8 cellular contexts compared by ENCODE assay signal in genomic region chr7:149414745-149415390, GRCh38. TPM values are rescaled to one million over a fixed set of nuclear protein-coding genes. Genes with fewer than 3 reads are reported as not detected.
DNase-seq lines count a peak whose midpoint lies in the region; ATAC-seq and TF ChIP-seq lines count a peak whose summit lies in the region.

No MANE protein-coding gene starts in this region.

- H3K4me1 ChIP-seq in SK-N-SH (ENCODE audit: control insufficient read depth in 1 of 2, insufficient read depth in 2 of 2, low read depth in 1 of 2, low read length in 1 of 2) = no peaks in the 10 kb centered on the region

- peak overlapping the region; percentile 78 for H3K4me3 Mint-ChIP-seq in CD4-positive, alpha-beta T cell
- H3K4me3 Mint-ChIP-seq in endothelial cell (ENCODE audit: unreplicated experiment) = peak overlapping the region; percentile 91

- H2AFZ ChIP-seq in SK-N-SH (ENCODE audit: low read depth) = no peak overlapping the region

- peak; percentile 16 to 67 (median 34) for DNase-seq in CD4-positive, alpha-beta T cell
- DNase-seq in activated CD4-positive, alpha-beta T cell treated with anti-CD3 and anti-CD28 coated beads, Interleukin-2, amount 50 U/mL, for 4 hours = peak; percentile 29 to 31
- peak; percentile 75 for DNase-seq in endothelial cell (ENCODE audit: low spot score)
- DNase-seq in midbrain (lab: John Stamatoyannopoulos, UW) = peak; percentile 50
- DNase-seq in stimulated activated CD8-positive, alpha-beta memory T cell treated with anti-CD3 and anti-CD28 coated beads, Interleukin-7, amount 100 ng/mL, for 48 hours (ENCODE audit: extremely low read depth in 1 of 2, low read depth in 1 of 2) = peak; percentile 9 to 54
- DNase-seq in SK-N-SH = no peak
- no peak for DNase-seq in NCI-H1048 (lab: John Stamatoyannopoulos, UW)

- no peak overlapping the region for H3K9ac ChIP-seq in SK-N-SH

- H3K79me2 ChIP-seq in SK-N-SH (ENCODE audit: insufficient read depth) = no peaks in the 10 kb centered on the region

- no peaks in the 10 kb centered on the region for H3F3A ChIP-seq in SK-N-SH (replicated peaks; ENCODE audit: insufficient read depth)

- H3K4me3 ChIP-seq in SK-N-SH (ENCODE audit: low read depth in 2 of 2, low read length in 1 of 2) = no peak overlapping the region

- WGBS in SK-N-SH (ENCODE audit: low lambda C conversion rate) = 51% methylated on average over 36 of the region's 36 CpGs

- H3K27ac Mint-ChIP-seq in CD4-positive, alpha-beta T cell = peak overlapping the region; percentile 80
- peak overlapping the region; percentile 53 for H3K27ac Mint-ChIP-seq in endothelial cell (ENCODE audit: unreplicated experiment)

- peak; percentile 59 for ATAC-seq in CD4-positive, alpha-beta T cell (ENCODE audit: poor library complexity)
- ATAC-seq in GM18505 (IDR thresholded peaks at IDR 0.05; ENCODE audit: unreplicated experiment) = no peak

- peaks cover 15% of the 10 kb centered on the region for H3K27me3 ChIP-seq in CD4-positive, alpha-beta T cell (ENCODE audit: control insufficient read depth, insufficient read depth, low read length)
- H3K27me3 ChIP-seq in SK-N-SH (ENCODE audit: insufficient read depth) = no peaks in the 10 kb centered on the region

- H3K27me3 Mint-ChIP-seq in CD4-positive, alpha-beta T cell = peaks cover 51% of the 10 kb centered on the region
- peaks cover 7% of the 10 kb centered on the region for H3K27me3 Mint-ChIP-seq in endothelial cell (ENCODE audit: unreplicated experiment)

- no peaks in the 10 kb centered on the region for H3K36me3 ChIP-seq in SK-N-SH (replicated peaks in 1 of 2; ENCODE audit: control insufficient read depth in 1 of 2, insufficient read depth in 2 of 2, low read length in 1 of 2)

- TF ChIP-seq RAD21 in SK-N-SH (IDR thresholded peaks at IDR 0.05; ENCODE audit: low read length) = no peak

- no peak overlapping the region for H3K4me2 ChIP-seq in SK-N-SH

- H3K9me3 Mint-ChIP-seq in CD4-positive, alpha-beta T cell = no peaks in the 10 kb centered on the region
- no peaks in the 10 kb centered on the region for H3K9me3 Mint-ChIP-seq in endothelial cell (ENCODE audit: unreplicated experiment)

- no peaks in the 10 kb centered on the region for H3K9me3 ChIP-seq in CD4-positive, alpha-beta T cell (ENCODE audit: control insufficient read depth, low read length)
- H3K9me3 ChIP-seq in SK-N-SH = no peaks in the 10 kb centered on the region

- no peak for TF ChIP-seq POLR2A in GM18505 (IDR thresholded peaks at IDR 0.05; ENCODE audit: borderline replicate concordance, extremely low read depth, insufficient read depth, insufficient read length)

- no peaks in the 10 kb centered on the region for H3K9me2 ChIP-seq in SK-N-SH

- peaks cover 19% of the 10 kb centered on the region for H3K4me1 Mint-ChIP-seq in CD4-positive, alpha-beta T cell (ENCODE audit: low read depth)
- peaks cover 9% of the 10 kb centered on the region for H3K4me1 Mint-ChIP-seq in endothelial cell (ENCODE audit: unreplicated experiment)

- POLR2A ChIA-PET in CD4-positive, alpha-beta T cell (lab: Charles Lee) = no interaction called here
- POLR2A ChIA-PET in SK-N-SH (lab: Yijun Ruan, JAX) = no interaction called here

- no peak overlapping the region for H3K27ac ChIP-seq in CD4-positive, alpha-beta T cell (ENCODE audit: low read depth, low read length)
- no peak overlapping the region for H3K27ac ChIP-seq in SK-N-SH (ENCODE audit: low read depth in 2 of 2, low read length in 1 of 2)

- CTCF ChIA-PET in CD4-positive, alpha-beta T cell (lab: Charles Lee) = interaction anchor here (1.1 kb wide), 1 partner anchor 8 kb away, joined by 3 read pairs; no protein-coding TSS in a partner anchor
- CTCF ChIA-PET in SK-N-SH (lab: Yijun Ruan, JAX) = interaction anchor here (1.3 kb wide), 1 partner anchor 9 kb away, joined by 3 read pairs; no protein-coding TSS in a partner anchor

- no peaks in the 10 kb centered on the region for H3K36me3 Mint-ChIP-seq in CD4-positive, alpha-beta T cell (ENCODE audit: low read depth)
- H3K36me3 Mint-ChIP-seq in endothelial cell (ENCODE audit: low read depth, unreplicated experiment) = no peaks in the 10 kb centered on the region

- TF ChIP-seq EP300 in SK-N-SH (IDR thresholded peaks at IDR 0.05; ENCODE audit: borderline replicate concordance in 1 of 2, low read depth in 1 of 2, low read length in 1 of 2) = no peak

- TF ChIP-seq CTCF in CD4-positive, alpha-beta T cell (IDR thresholded peaks at IDR 0.05) = no peak
- TF ChIP-seq CTCF in endothelial cell (IDR thresholded peaks at IDR 0.05; ENCODE audit: unreplicated experiment) = no peak
- TF ChIP-seq CTCF in SK-N-SH (IDR thresholded peaks at IDR 0.05) = no peak

- intact Hi-C loops in CD4-positive, alpha-beta T cell (cut with DNase I, micrococcal nuclease) = no loop called here

- H4K20me1 ChIP-seq in SK-N-SH (ENCODE audit: insufficient read depth) = no peaks in the 10 kb centered on the region

TF ChIP-seq in SK-N-SH, 30 proteins besides CTCF, POLR2A, EP300 and RAD21:
- no peak for TF ChIP-seq TCF12 (IDR thresholded peaks at IDR 0.05)
- TF ChIP-seq, protein P1, sequence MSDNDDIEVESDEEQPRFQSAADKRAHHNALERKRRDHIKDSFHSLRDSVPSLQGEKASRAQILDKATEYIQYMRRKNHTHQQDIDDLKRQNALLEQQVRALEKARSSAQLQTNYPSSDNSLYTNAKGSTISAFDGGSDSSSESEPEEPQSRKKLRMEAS (IDR thresholded peaks at IDR 0.05; ENCODE audit: low read depth) = no peak
- no peak for TF ChIP-seq PBX3 (IDR thresholded peaks at IDR 0.05)
- TF ChIP-seq FOSL2 (IDR thresholded peaks at IDR 0.05; ENCODE audit: borderline replicate concordance, low read depth) = no peak
- TF ChIP-seq MXI1 (IDR thresholded peaks at IDR 0.05; ENCODE audit: low read depth, low read length) = no peak
- TF ChIP-seq MEF2A (IDR thresholded peaks at IDR 0.05; ENCODE audit: borderline replicate concordance, low read depth) = no peak
- TF ChIP-seq YY1 (IDR thresholded peaks at IDR 0.05; ENCODE audit: low read depth) = no peak
- TF ChIP-seq RFX5 (IDR thresholded peaks at IDR 0.05; ENCODE audit: low read length) = no peak
- TF ChIP-seq FOXJ3 (CRISPR knock-in tag; IDR thresholded peaks at IDR 0.05) = no peak

RNA-seq across cellular contexts. Expression of gene ZNF777, which starts 46.0 kb away (rescaled TPM):
- total RNA-seq in CD4-positive, alpha-beta T cell = 10 to 100 TPM; 14.5 to 14.8 TPM
- 13.9 TPM for total RNA-seq in endothelial cell (ENCODE audit: unreplicated experiment)
- polyA plus RNA-seq in SK-N-SH (2012; rRNA removed) = 5.6 and 6.2 TPM in 2 replicates
- 4.2 and 5.1 TPM in 2 replicates for polyA plus RNA-seq in SK-N-SH (2012; cell fraction: cytosol; rRNA removed)
- 5.2 and 7.3 TPM in 2 replicates for polyA plus RNA-seq in SK-N-SH (2012; cell fraction: nucleus; rRNA removed)

Comparison
In these comparisons a context has a peak if more than half of its experiments do, and no peak if none do; other contexts are left out.
1. DNase-seq: peak in CD4-positive, alpha-beta T cell (10 of 10), activated CD4-positive, alpha-beta T cell treated with anti-CD3 and anti-CD28 coated beads, Interleukin-2, amount 50 U/mL, for 4 hours (2 of 2), endothelial cell (single experiment), midbrain (single experiment) and stimulated activated CD8-positive, alpha-beta memory T cell treated with anti-CD3 and anti-CD28 coated beads, Interleukin-7, amount 100 ng/mL, for 48 hours (2 of 2); none in SK-N-SH (single experiment) and NCI-H1048 (single experiment).